ENCODE assay signal across 1 cellular context in genomic region chr1:201954263-201955008, GRCh38.
TF ChIP-seq lines count a peak whose summit lies in the region.

No MANE protein-coding gene starts in this region.

TF ChIP-seq in WTC11, 78 proteins besides CTCF, POLR2A, EP300 and RAD21 (continued from another document):
- no peak for TF ChIP-seq PRDM15 (CRISPR knock-in tag; IDR thresholded peaks at IDR 0.05)
- TF ChIP-seq KAT7 (CRISPR knock-in tag; IDR thresholded peaks at IDR 0.05; ENCODE audit: borderline replicate concordance) = no peak
- TF ChIP-seq CDX4 (CRISPR knock-in tag; IDR thresholded peaks at IDR 0.05; ENCODE audit: borderline replicate concordance) = no peak
- no peak for TF ChIP-seq TP53 (CRISPR knock-in tag; IDR thresholded peaks at IDR 0.05)
